ENCODE assay signal across 10 cellular contexts in genomic region chr10:132336064-132336746, GRCh38. TPM values are rescaled to one million over a fixed set of nuclear protein-coding genes. Genes with fewer than 3 reads are reported as not detected.
DNase-seq lines count a peak whose midpoint lies in the region; ATAC-seq and TF ChIP-seq lines count a peak whose summit lies in the region.
"Had no signal": no experiment of that assay in that cellular context is flagged by ENCODE, and none has a peak within 500 bp of the region (broad histone marks: within the 10 kb centered on the region; RNA-seq: fewer than 3 reads in every experiment).

No MANE protein-coding gene starts in this region.

- H3K9me3 Mint-ChIP-seq in CD4-positive, CD25-positive, alpha-beta regulatory T cell: peaks cover 0 to 1% (median 0%) of the 10 kb centered on the region in 7 donors
- H3K9me3 Mint-ChIP-seq in natural killer cell: no peaks in the 10 kb centered on the region

- peak overlapping the region in 2 of 3 donors; percentile 65 to 85 for H3K27ac Mint-ChIP-seq in CD4-positive, CD25-positive, alpha-beta regulatory T cell
- H3K27ac Mint-ChIP-seq in natural killer cell: peak overlapping the region; percentile 94 to 96

- H3K4me3 Mint-ChIP-seq in CD4-positive, CD25-positive, alpha-beta regulatory T cell: peak overlapping the region; percentile 69 to 96 (median 88)
- peak overlapping the region; percentile 96 for H3K4me3 Mint-ChIP-seq in natural killer cell

- H4K20me1 ChIP-seq in MM.1S (ENCODE audit: insufficient read depth, low read length): no peaks in the 10 kb centered on the region

- no peak overlapping the region for H2AFZ ChIP-seq in MM.1S (ENCODE audit: low read length)

- H3K79me2 ChIP-seq in MM.1S (ENCODE audit: low read length): peaks cover 4% of the 10 kb centered on the region

- ATAC-seq in CD4-positive, CD25-positive, alpha-beta regulatory T cell (ENCODE audit: low read depth in 2 of 2): no peak
- ATAC-seq in natural killer cell (no peak), body of pancreas (no peak), esophagus mucosa (no peak), HG02870 (IDR thresholded peaks at IDR 0.05; ENCODE audit: unreplicated experiment) (no peak)

- H3K9ac ChIP-seq in MM.1S (ENCODE audit: low read length): no peak overlapping the region

- H3K36me3 Mint-ChIP-seq in CD4-positive, CD25-positive, alpha-beta regulatory T cell: no peaks in the 10 kb centered on the region
- H3K36me3 Mint-ChIP-seq in natural killer cell: no peaks in the 10 kb centered on the region

- H3K9me3 ChIP-seq in CD4-positive, CD25-positive, alpha-beta regulatory T cell (ENCODE audit: control insufficient read depth in 2 of 2, low read length in 2 of 2): no peaks in the 10 kb centered on the region
- H3K9me3 ChIP-seq in MM.1S (replicated peaks; ENCODE audit: insufficient read depth, low read length) (no peaks in the 10 kb centered on the region), body of pancreas (no peaks in the 10 kb centered on the region), esophagus squamous epithelium (no peaks in the 10 kb centered on the region)
- H3K9me3 ChIP-seq: prostate gland had no signal

- no peaks in the 10 kb centered on the region for H3K27me3 ChIP-seq in CD4-positive, CD25-positive, alpha-beta regulatory T cell (ENCODE audit: control insufficient read depth, insufficient read depth, low read length)
- no peaks in the 10 kb centered on the region for H3K27me3 ChIP-seq in MM.1S (replicated peaks; ENCODE audit: insufficient read depth, low read length)
- no peaks in the 10 kb centered on the region for H3K27me3 ChIP-seq in body of pancreas
- H3K27me3 ChIP-seq in esophagus squamous epithelium: no peaks in the 10 kb centered on the region

- intact Hi-C loops in natural killer cell (cut with micrococcal nuclease) (no loop called here), body of pancreas (cut with DNase I) (no loop called here), esophagus squamous epithelium (cut with DNase I) (no loop called here)

- peaks cover 23% of the 10 kb centered on the region for H3K4me1 ChIP-seq in CD4-positive, CD25-positive, alpha-beta regulatory T cell (ENCODE audit: control insufficient read depth, insufficient read depth, low read length, poor library complexity, severe bottlenecking)
- H3K4me1 ChIP-seq in MM.1S (ENCODE audit: low read length) (peaks cover 6% of the 10 kb centered on the region; the same call in 1 of the 2 replicates), body of pancreas (peaks cover 8% of the 10 kb centered on the region), esophagus squamous epithelium (peaks cover 1 to 22% (median 7%) of the 10 kb centered on the region in 3 donors)
- H3K4me1 ChIP-seq: prostate gland had no signal

- TF ChIP-seq CTCF in MM.1S (IDR thresholded peaks at IDR 0.05; ENCODE audit: low read length): no peak
- TF ChIP-seq CTCF in coronary artery (IDR thresholded peaks at IDR 0.05): no peak
- no peak for TF ChIP-seq CTCF in natural killer cell (IDR thresholded peaks at IDR 0.05)
- TF ChIP-seq CTCF in body of pancreas (IDR thresholded peaks at IDR 0.05): no peak
- no peak for TF ChIP-seq CTCF in esophagus squamous epithelium (IDR thresholded peaks at IDR 0.05)

- no peaks in the 10 kb centered on the region for H3K36me3 ChIP-seq in CD4-positive, CD25-positive, alpha-beta regulatory T cell (ENCODE audit: control insufficient read depth, insufficient read depth, low read length)
- H3K36me3 ChIP-seq in MM.1S (replicated peaks; ENCODE audit: insufficient read depth, low read length) (no peaks in the 10 kb centered on the region), body of pancreas (replicated peaks in 1 of 2; ENCODE audit: insufficient read depth in 1 of 2, low read depth in 2 of 2) (no peaks in the 10 kb centered on the region), esophagus squamous epithelium (peaks cover 0 to 23% (median 0%) of the 10 kb centered on the region in 3 donors)
- H3K36me3 ChIP-seq: prostate gland had no signal

- 51 to 55% methylated on average over 11 of the region's 11 CpGs for WGBS in body of pancreas, 2 donors
- 58 to 62% methylated on average over 9 to 10 of the region's 11 CpGs for WGBS in esophagus squamous epithelium, 2 donors

- H3K9me2 ChIP-seq in MM.1S (replicated peaks; ENCODE audit: insufficient read depth, low read length): no peaks in the 10 kb centered on the region

- no peak for TF ChIP-seq POLR2A in body of pancreas (IDR thresholded peaks at IDR 0.05)
- no peak for TF ChIP-seq POLR2A in esophagus squamous epithelium (IDR thresholded peaks at IDR 0.05)

- H3K4me1 Mint-ChIP-seq in CD4-positive, CD25-positive, alpha-beta regulatory T cell: peaks cover 4 to 37% (median 25%) of the 10 kb centered on the region in 4 donors
- H3K4me1 Mint-ChIP-seq in natural killer cell: peaks cover 35 to 52% of the 10 kb centered on the region in 2 donors

- peaks cover 4% of the 10 kb centered on the region; the same call in 1 of the 2 replicates for H3F3A ChIP-seq in MM.1S (ENCODE audit: insufficient read depth, low read length)

- DNase-seq in CD4-positive, CD25-positive, alpha-beta regulatory T cell: no peak
- DNase-seq in MM.1S: no peak
- DNase-seq in coronary artery (ENCODE audit: low spot score): no peak
- no peak for DNase-seq in natural killer cell
- DNase-seq in body of pancreas: no peak
- DNase-seq in esophagus squamous epithelium (lab: John Stamatoyannopoulos, UW): no peak
- DNase-seq: activated CD4-positive, CD25-positive, alpha-beta regulatory T cell treated with anti-CD3 and anti-CD28 coated beads, Interleukin-2, amount 50 U/mL, for 72 hours had no signal

- peak overlapping the region; percentile 80 for H3K4me3 ChIP-seq in CD4-positive, CD25-positive, alpha-beta regulatory T cell (ENCODE audit: low read depth, low read length)
- H3K4me3 ChIP-seq in MM.1S (ENCODE audit: low read length) (peak overlapping the region; percentile 54; the same call in 1 of the 2 replicates), coronary artery (peak overlapping the region; percentile 63), body of pancreas (no peak overlapping the region), esophagus squamous epithelium (peak overlapping the region in 1 of 4 donors; percentile 44)
- H3K4me3 ChIP-seq: prostate gland had no signal

- no peak overlapping the region for H3K27ac ChIP-seq in CD4-positive, CD25-positive, alpha-beta regulatory T cell (ENCODE audit: insufficient read depth, low read length, poor library complexity, severe bottlenecking)
- H3K27ac ChIP-seq in MM.1S (ENCODE audit: low read length): no peak overlapping the region
- peak overlapping the region in 1 of 2 donors; percentile 76 for H3K27ac ChIP-seq in coronary artery
- H3K27ac ChIP-seq in body of pancreas: no peak overlapping the region
- H3K27ac ChIP-seq in esophagus squamous epithelium: peak overlapping the region in 2 of 4 donors; percentile 33 to 54
- H3K27ac ChIP-seq: prostate gland had no signal

- H3K4me2 ChIP-seq in MM.1S (ENCODE audit: low read depth, low read length): peak overlapping the region; percentile 62

- no peaks in the 10 kb centered on the region for H3K27me3 Mint-ChIP-seq in CD4-positive, CD25-positive, alpha-beta regulatory T cell
- peaks cover 0 to 2% of the 10 kb centered on the region in 2 donors for H3K27me3 Mint-ChIP-seq in natural killer cell (ENCODE audit: low read depth in 2 of 2)

RNA-seq across cellular contexts. Expression of gene LRRC27, which starts 4.2 kb away (rescaled TPM):
- 2.6 TPM for total RNA-seq in CD4-positive, CD25-positive, alpha-beta regulatory T cell
- polyA plus RNA-seq in CD4-positive, CD25-positive, alpha-beta regulatory T cell: 1 to 10 TPM in 3 of 4 donors, under 1 TPM in 1; 0.67 to 3.3 (median 2.2) TPM
- 10 to 100 TPM in 1 of 3 donors, 1 to 10 TPM in 2; 8.1 to 22.5 (median 9.9) TPM for total RNA-seq in natural killer cell
- total RNA-seq in body of pancreas: 10 to 100 TPM in 1 of 2 donors, 1 to 10 TPM in 1; 6.5 to 24.7 TPM
- 3.9 TPM for total RNA-seq in esophagus mucosa
- total RNA-seq in esophagus squamous epithelium: 1 to 10 TPM; 1.5 to 5.3 (median 2.4) TPM

RNA-seq across cellular contexts. Expression of gene STK32C, which starts 28.5 kb away (rescaled TPM):
- total RNA-seq in CD4-positive, CD25-positive, alpha-beta regulatory T cell: 6.6 TPM
- 1 to 10 TPM; 3.5 to 7.0 (median 6.5) TPM for polyA plus RNA-seq in CD4-positive, CD25-positive, alpha-beta regulatory T cell
- total RNA-seq in natural killer cell (10 to 100 TPM; 12.7 to 22.1 (median 17.9) TPM), body of pancreas (1 to 10 TPM in 1 of 2 donors, under 1 TPM in 1; 0.78 to 4.0 TPM), esophagus mucosa (7.1 TPM), esophagus squamous epithelium (1 to 10 TPM; 2.3 to 5.5 (median 2.6) TPM)

Comparison
In these comparisons a context has a peak if more than half of its experiments do, and no peak if none do; other contexts are left out.
1. H3K4me3 ChIP-seq: peak in CD4-positive, CD25-positive, alpha-beta regulatory T cell (single experiment), MM.1S (single experiment) and coronary artery (single experiment); none in body of pancreas (0 of 2).